1 cellular context compared by ENCODE assay signal in genomic region chr4:103075435-103075893, GRCh38.
TF ChIP-seq lines count a peak whose summit lies in the region.

No MANE protein-coding gene starts in this region.

TF ChIP-seq in K562, 482 proteins besides CTCF, POLR2A, EP300 and RAD21:
- TF ChIP-seq ETV5 (CRISPR knock-in tag; IDR thresholded peaks at IDR 0.05; ENCODE audit: low read depth) (no peak), RFX1 (IDR thresholded peaks at IDR 0.05) (peak; percentile 46; the same call in 1 of the 2 replicates), U2AF1 (optimal IDR thresholded peaks at IDR 0.05; ENCODE audit: low read depth, low read length) (no peak), ZNF175 (CRISPR knock-in tag; IDR thresholded peaks at IDR 0.05; ENCODE audit: low read depth) (no peak), IRF2 (CRISPR knock-in tag; IDR thresholded peaks at IDR 0.05) (no peak), SAP30 (IDR thresholded peaks at IDR 0.05; ENCODE audit: borderline replicate concordance, insufficient read depth, low read depth, low read length, poor library complexity, severe bottlenecking) (no peak), CBX3 (IDR thresholded peaks at IDR 0.05; ENCODE audit: borderline replicate concordance in 1 of 2, low read length in 2 of 2) (no peak), ZNF764 (CRISPR knock-in tag; IDR thresholded peaks at IDR 0.05; ENCODE audit: low read depth) (no peak)
TF ChIP-seq in K562: peak in this region for 1.
